9 cellular contexts compared by ENCODE assay signal in genomic region chr9:112348257-112348992, GRCh38. TPM values are rescaled to one million over a fixed set of nuclear protein-coding genes. Genes with fewer than 3 reads are reported as not detected.
DNase-seq lines count a peak whose midpoint lies in the region; ATAC-seq and TF ChIP-seq lines count a peak whose summit lies in the region.
"Had no signal": no experiment of that assay in that cellular context is flagged by ENCODE, and none has a peak within 500 bp of the region (broad histone marks: within the 10 kb centered on the region; RNA-seq: fewer than 3 reads in every experiment).

No MANE protein-coding gene starts in this region.

- H3K4me3 ChIP-seq in A673 (ENCODE audit: low read depth, low read length, poor library complexity, severe bottlenecking) (peak overlapping the region; percentile 34), HEK293 (ENCODE audit: low read depth, low read length) (peak overlapping the region; percentile 41), colonic mucosa (peak overlapping the region; percentile 26)

- H3K9ac ChIP-seq in colonic mucosa (ENCODE audit: low read depth in 2 of 2, low read length in 2 of 2): peak overlapping the region in 1 of 2 donors; percentile 68

- no peaks in the 10 kb centered on the region for H3K36me3 ChIP-seq in A673 (ENCODE audit: insufficient read depth, low read length, poor library complexity, severe bottlenecking)
- no peaks in the 10 kb centered on the region for H3K36me3 ChIP-seq in HEK293 (ENCODE audit: control insufficient read depth in 2 of 2, insufficient read depth in 1 of 2, low read length in 2 of 2)
- no peaks in the 10 kb centered on the region for H3K36me3 ChIP-seq in colonic mucosa

- TF ChIP-seq CTCF in A673 (conservative IDR thresholded peaks at IDR 0.05; ENCODE audit: low read depth, low read length) (no peak), HEK293 (tag by site-specific recombination; IDR thresholded peaks at IDR 0.05) (no peak), colonic mucosa (IDR thresholded peaks at IDR 0.05) (no peak)

- BruUV-seq in A673 (replicated peaks; lab: Mats Ljungman, UMichigan): no TSS peak

- H3K9me3 ChIP-seq in A673 (ENCODE audit: low read depth, low read length, poor library complexity, severe bottlenecking) (no peaks in the 10 kb centered on the region), HEK293 (ENCODE audit: control insufficient read depth, insufficient read depth, low read depth, low read length) (no peaks in the 10 kb centered on the region), colonic mucosa (no peaks in the 10 kb centered on the region)

- DNase-seq in A673 (ENCODE audit: low spot score) (peak; percentile 94), colonic mucosa (peak; percentile 94), left lobe of liver (ENCODE audit: low spot score) (peak; percentile 92), NCI-H1048 (lab: John Stamatoyannopoulos, UW) (no peak), NCI-H526 treated with DMSO at 0.1 percent for 48 hours (lab: John Stamatoyannopoulos, UW) (no peak)
- peak; percentile 87 for DNase-seq in activated CD4-positive, alpha-beta T cell treated with anti-CD3 and anti-CD28 coated beads for 48 hours
- peak; percentile 83 for DNase-seq in stimulated activated CD4-positive, alpha-beta T cell treated with anti-CD3 and anti-CD28 coated beads, Interleukin-1b, Interleukin-23, amount 100 ng/mL, for 48 hours
- DNase-seq: DND-41 had no signal

- H3K27ac ChIP-seq in A673 (ENCODE audit: low read depth, low read length, poor library complexity, severe bottlenecking) (peak overlapping the region; percentile 68), HEK293 (ENCODE audit: extremely low read depth, low read depth, low read length) (0 out of 2 replicates have a peak overlapping the region, but pooled peaks have one; percentile 37), colonic mucosa (peak overlapping the region; percentile 66)

- POLR2A ChIA-PET in A673 (lab: Charles Lee; ENCODE audit: low non-redundant PET) (interaction anchor here (1.0 kb wide), 1 partner anchor 15 kb away, joined by 10 read pairs; the partner anchor contains the start of gene PTBP3), HEK293 (lab: Yijun Ruan, JAX) (interaction anchor here (0.8 to 2.2 kb wide), 2 partner anchors 15 to 31 kb away, joined by 3 to 8 read pairs; partner anchors contain the start of genes HSDL2 and PTBP3)

- peak; percentile 78 for ATAC-seq in left lobe of liver

- intact Hi-C loops in A673 (cut with micrococcal nuclease; ENCODE audit: unreplicated experiment): no loop called here
- intact Hi-C loops in colonic mucosa (cut with DNase I): no loop called here

- H3K27me3 ChIP-seq in A673 (replicated peaks; ENCODE audit: insufficient read depth, low read depth, low read length, poor library complexity) (no peaks in the 10 kb centered on the region), colonic mucosa (no peaks in the 10 kb centered on the region)

- CTCF ChIA-PET in A673 (lab: Charles Lee): interaction anchor here (0.8 kb wide), 1 partner anchor 15 kb away, joined by 4 read pairs; the partner anchor contains the start of gene PTBP3
- CTCF ChIA-PET in HEK293 (lab: Yijun Ruan, JAX): interaction anchor here (0.6 to 1.2 kb wide), 3 partner anchors 13 to 252 kb away, joined by 3 read pairs; no protein-coding TSS in a partner anchor

- peaks cover 16% of the 10 kb centered on the region for H3K4me1 ChIP-seq in A673 (ENCODE audit: insufficient read depth, low read length, poor library complexity, severe bottlenecking)
- no peaks in the 10 kb centered on the region for H3K4me1 ChIP-seq in HEK293 (ENCODE audit: control insufficient read depth, insufficient read depth, low read length)
- peaks cover 10% of the 10 kb centered on the region for H3K4me1 ChIP-seq in colonic mucosa

TF ChIP-seq in HEK293, 187 proteins besides CTCF, POLR2A, EP300 and RAD21 (continues in another document):
- no peak for TF ChIP-seq ZXDB (tag by site-specific recombination; IDR thresholded peaks at IDR 0.05)
- TF ChIP-seq ZBTB6 (tag by site-specific recombination; IDR thresholded peaks at IDR 0.05): no peak
- peak; percentile 42; the same call in 1 of the 2 replicates for TF ChIP-seq PRDM10 (tag by site-specific recombination; IDR thresholded peaks at IDR 0.05)
- no peak for TF ChIP-seq ZNF239 (tag by site-specific recombination; IDR thresholded peaks at IDR 0.05)
- TF ChIP-seq SETDB1 (IDR thresholded peaks at IDR 0.05; ENCODE audit: insufficient read length, low read length): peak; percentile 51
- no peak for TF ChIP-seq REPIN1 (tag by site-specific recombination; IDR thresholded peaks at IDR 0.05; ENCODE audit: low read depth)
- TF ChIP-seq RBAK (tag by site-specific recombination; IDR thresholded peaks at IDR 0.05): no peak
- peak; percentile 33 for TF ChIP-seq ZNF518A (tag by site-specific recombination; conservative IDR thresholded peaks at IDR 0.05; ENCODE audit: low read depth)

RNA-seq across cellular contexts. Expression of gene PTBP3, which starts 15.0 kb away (rescaled TPM):
- total RNA-seq in A673 (2021) (53.1 and 57.1 TPM in 2 replicates), colonic mucosa (100 to 1,000 TPM; 137 to 168 TPM), left lobe of liver (18.7 TPM)

RNA-seq across cellular contexts. Expression of gene HSDL2, which starts 31.5 kb away (rescaled TPM):
- total RNA-seq in A673 (2021): 28.2 and 31.2 TPM in 2 replicates
- total RNA-seq in colonic mucosa: 10 to 100 TPM; 45.4 to 48.9 TPM
- total RNA-seq in left lobe of liver: 83.8 TPM

Comparison
In these comparisons a context has a peak if more than half of its experiments do, and no peak if none do; other contexts are left out.
1. DNase-seq: peak in A673 (single experiment), activated CD4-positive, alpha-beta T cell treated with anti-CD3 and anti-CD28 coated beads for 48 hours (single experiment), colonic mucosa (single experiment), left lobe of liver (single experiment) and stimulated activated CD4-positive, alpha-beta T cell treated with anti-CD3 and anti-CD28 coated beads, Interleukin-1b, Interleukin-23, amount 100 ng/mL, for 48 hours (single experiment); none in NCI-H1048 (single experiment) and NCI-H526 treated with DMSO at 0.1 percent for 48 hours (single experiment).
2. Peak in every context shown above with its lines, with median percentiles within 50 percentile points of each other: H3K27ac ChIP-seq and H3K4me3 ChIP-seq.